16 cellular contexts compared by ENCODE assay signal in genomic region chr20:24833592-24833991, GRCh38.
DNase-seq lines count a peak whose midpoint lies in the region; ATAC-seq and TF ChIP-seq lines count a peak whose summit lies in the region.
"Had no signal": no experiment of that assay in that cellular context is flagged by ENCODE, and none has a peak within 500 bp of the region (broad histone marks: within the 10 kb centered on the region; RNA-seq: fewer than 3 reads in every experiment).

No MANE protein-coding gene starts in this region.

- H3K9me3 ChIP-seq in adrenal gland (replicated peaks in 1 of 3) (no peaks in the 10 kb centered on the region), osteoblast (ENCODE audit: low read depth, low read length) (no peaks in the 10 kb centered on the region)
- H3K9me3 ChIP-seq: HAP-1 had no signal

- H3K27me3 ChIP-seq in adrenal gland (no peaks in the 10 kb centered on the region), osteoblast (ENCODE audit: insufficient read depth, low read length) (no peaks in the 10 kb centered on the region)

- H3K4me3 ChIP-seq in adrenal gland (no peak overlapping the region), osteoblast (ENCODE audit: insufficient read depth, low read length) (no peak overlapping the region)
- H3K4me3 ChIP-seq: HAP-1 had no signal

- no peak overlapping the region for H2AFZ ChIP-seq in osteoblast (ENCODE audit: low read length)

- no peak overlapping the region for H3K4me2 ChIP-seq in osteoblast (ENCODE audit: insufficient read depth, low read length)

- intact Hi-C loops in cardiac septum (cut with DNase I) (no loop called here), left cardiac atrium (cut with DNase I) (no loop called here), adrenal gland (cut with DNase I) (no loop called here)

- ATAC-seq in left cardiac atrium, result no peak
- ATAC-seq: CD8-positive, alpha-beta T cell had no signal

- no peaks in the 10 kb centered on the region for H3K79me2 ChIP-seq in osteoblast (ENCODE audit: insufficient read depth, low read length)

- TF ChIP-seq POLR2A in adrenal gland (IDR thresholded peaks at IDR 0.05), result no peak

- no peaks in the 10 kb centered on the region for H3K36me3 ChIP-seq in adrenal gland (replicated peaks in 1 of 2)
- no peaks in the 10 kb centered on the region for H3K36me3 ChIP-seq in osteoblast (ENCODE audit: insufficient read depth, low read length)
- H3K36me3 ChIP-seq: HAP-1 had no signal

- H3K4me1 ChIP-seq in adrenal gland (replicated peaks in 1 of 2) (no peaks in the 10 kb centered on the region), osteoblast (ENCODE audit: insufficient read depth, low read length) (no peaks in the 10 kb centered on the region)
- H3K4me1 ChIP-seq: Caco-2, HAP-1 had no signal

- peak; percentile 29 for DNase-seq in cardiac septum (ENCODE audit: low spot score)
- DNase-seq in left cardiac atrium, result no peak
- DNase-seq in adrenal gland, result peak in 4 of 7 donors; percentile 14 to 22 (median 20)
- DNase-seq in osteoblast (ENCODE audit: insufficient read length, low spot score, missing footprints), result peak; percentile 31
- DNase-seq in A172 (ENCODE audit: low spot score), result no peak
- DNase-seq in activated gamma-delta T cell treated with Interleukin-2 at 50 U/mL for 16 hours, result no peak
- DNase-seq: Caco-2; CD4-positive, CD25-positive, alpha-beta regulatory T cell; CD8-positive, alpha-beta T cell; DMS153; DND-41; GOT3; HFFc6 had no signal

- H4K20me1 ChIP-seq in osteoblast (ENCODE audit: insufficient read depth, low read length), result no peaks in the 10 kb centered on the region

- no peak for TF ChIP-seq CTCF in adrenal gland (IDR thresholded peaks at IDR 0.05)
- no peak for TF ChIP-seq CTCF in osteoblast (IDR thresholded peaks at IDR 0.05; ENCODE audit: extremely low read depth, low read depth, low read length)

- WGBS in adrenal gland, 4 donors, result 51 to 62% (median 59%) methylated on average over 4 to 6 of the region's 6 CpGs

- H3K27ac ChIP-seq in adrenal gland, result no peak overlapping the region
- no peak overlapping the region for H3K27ac ChIP-seq in osteoblast (ENCODE audit: low read depth, low read length)
- H3K27ac ChIP-seq: 22Rv1, C4-2B had no signal

Comparison
In these comparisons a context has a peak if more than half of its experiments do, and no peak if none do; other contexts are left out.
1. DNase-seq: peak in cardiac septum (single experiment), adrenal gland (4 of 7) and osteoblast (single experiment); none in left cardiac atrium (single experiment), A172 (single experiment) and activated gamma-delta T cell treated with Interleukin-2 at 50 U/mL for 16 hours (single experiment).